20 cellular contexts compared by ENCODE assay signal in genomic region chr19:40147338-40147692, GRCh38. TPM values are rescaled to one million over a fixed set of nuclear protein-coding genes. Genes with fewer than 3 reads are reported as not detected.
DNase-seq lines count a peak whose midpoint lies in the region; ATAC-seq and TF ChIP-seq lines count a peak whose summit lies in the region.
"Had no signal": no experiment of that assay in that cellular context is flagged by ENCODE, and none has a peak within 500 bp of the region (broad histone marks: within the 10 kb centered on the region; RNA-seq: fewer than 3 reads in every experiment).

No MANE protein-coding gene starts in this region.

- WGBS in mesenchymal stem cell = 90% methylated on average over 2 of the region's 2 CpGs

- H3K23ac ChIP-seq in mesenchymal stem cell (ENCODE audit: low read length in 2 of 2) = peak overlapping the region in 1 of 2 experiments; percentile 72

- no peak overlapping the region for H3K4me2 ChIP-seq in mesenchymal stem cell (ENCODE audit: low read length, poor library complexity, severe bottlenecking)
- H3K4me2 ChIP-seq: hepatocyte had no signal

- H3K4me1 Mint-ChIP-seq in activated T-helper 17 cell treated with anti-CD3 and anti-CD28 coated beads, Interleukin-2, amount 50 U/mL, for 72 hours = peaks cover 11% of the 10 kb centered on the region

- peak; percentile 3 for ATAC-seq in activated T-helper 17 cell treated with anti-CD3 and anti-CD28 coated beads, Interleukin-2, amount 50 U/mL, for 72 hours (replicated peaks)
- ATAC-seq in HG03460 (IDR thresholded peaks at IDR 0.05; ENCODE audit: unreplicated experiment) = no peak
- ATAC-seq: T-helper 17 cell had no signal

- peak overlapping the region in 1 of 2 experiments; percentile 86 for H3K14ac ChIP-seq in mesenchymal stem cell (ENCODE audit: low read length in 2 of 2)

- no peak overlapping the region for H3K27ac ChIP-seq in HEK293 (ENCODE audit: extremely low read depth, low read depth, low read length)
- H3K27ac ChIP-seq in mesenchymal stem cell (ENCODE audit: low read length, poor library complexity, severe bottlenecking) = no peak overlapping the region
- H3K27ac ChIP-seq in caudate nucleus (ENCODE audit: low read depth, low read length) = no peak overlapping the region
- H3K27ac ChIP-seq: hepatocyte, neutrophil, right lobe of liver had no signal

- peak overlapping the region; percentile 73 for H4K91ac ChIP-seq in mesenchymal stem cell (ENCODE audit: low read length)

- H3K4me1 ChIP-seq in HEK293 (ENCODE audit: control insufficient read depth, insufficient read depth, low read length) = no peaks in the 10 kb centered on the region; the same call in 1 of the 2 replicates
- H3K4me1 ChIP-seq in mesenchymal stem cell (ENCODE audit: control insufficient read depth, insufficient read depth, low read depth, low read length) = peaks cover 8% of the 10 kb centered on the region
- H3K4me1 ChIP-seq: right lobe of liver had no signal

- H3K9ac ChIP-seq in mesenchymal stem cell (ENCODE audit: low read length) = peak overlapping the region; percentile 92

- no peak overlapping the region for H2BK15ac ChIP-seq in mesenchymal stem cell (ENCODE audit: low read depth, poor library complexity, severe bottlenecking)

- peak overlapping the region in 1 of 2 experiments; percentile 95 for H2BK12ac ChIP-seq in mesenchymal stem cell (ENCODE audit: low read length in 2 of 2)

- peak overlapping the region in 1 of 2 experiments; percentile 82 for H3K4ac ChIP-seq in mesenchymal stem cell (ENCODE audit: low read depth in 1 of 2, low read length in 2 of 2)

- DNase-seq in AG10803 (ENCODE audit: low read depth) (no peak), mesenchymal stem cell (no peak), foreskin melanocyte (no peak), caudate nucleus (lab: John Stamatoyannopoulos, UW) (no peak)
- DNase-seq in activated naive CD4-positive, alpha-beta T cell treated with Interleukin-2 at 50 U/mL for 16 hours = no peak
- DNase-seq: CD4-positive, CD25-positive, alpha-beta regulatory T cell; NCI-H1417; NCI-H2171 treated with DMSO at 0.1 percent for 48 hours; Right ventricle myocardium superior; stimulated activated CD4-positive, alpha-beta T cell treated with anti-CD3 and anti-CD28 coated beads, Interleukin-2, amount 100 ng/mL, for 24 hours; substantia nigra; T-helper 17 cell had no signal

- no peaks in the 10 kb centered on the region for H3K9me3 Mint-ChIP-seq in activated T-helper 17 cell treated with anti-CD3 and anti-CD28 coated beads, Interleukin-2, amount 50 U/mL, for 72 hours
- H3K9me3 Mint-ChIP-seq: activated naive CD4-positive, alpha-beta T cell treated with anti-CD3 and anti-CD28 coated beads for 36 hours; brain; CD4-positive, CD25-positive, alpha-beta regulatory T cell had no signal

- H3K79me1 ChIP-seq in mesenchymal stem cell (replicated peaks; ENCODE audit: low read length, poor library complexity, severe bottlenecking) = no peaks in the 10 kb centered on the region

- H2AK5ac ChIP-seq in mesenchymal stem cell (ENCODE audit: low read length, severe bottlenecking) = no peak overlapping the region

- H3K4me3 ChIP-seq in AG10803 (ENCODE audit: low read length) (peak overlapping the region; percentile 71), HEK293 (ENCODE audit: low read depth, low read length) (no peak overlapping the region), mesenchymal stem cell (ENCODE audit: insufficient read depth in 1 of 2, low read depth in 1 of 2, low read length in 2 of 2) (peak overlapping the region in 1 of 2 experiments; percentile 87)
- H3K4me3 ChIP-seq: hepatocyte, right lobe of liver had no signal

- CTCF ChIA-PET in HEK293 (lab: Yijun Ruan, JAX) = interaction anchor here (0.7 to 1.3 kb wide), 7 partner anchors 8 to 503 kb away, joined by 3 to 8 read pairs (median 4); no protein-coding TSS in a partner anchor

- H3K9me3 ChIP-seq in HEK293 (ENCODE audit: control insufficient read depth, insufficient read depth, low read depth, low read length) = no peaks in the 10 kb centered on the region; the same call in 1 of the 2 replicates
- H3K9me3 ChIP-seq in mesenchymal stem cell (ENCODE audit: control insufficient read depth, low read length) = no peaks in the 10 kb centered on the region
- H3K9me3 ChIP-seq: neutrophil, right lobe of liver had no signal

- no peak overlapping the region for H3K4me3 Mint-ChIP-seq in activated T-helper 17 cell treated with anti-CD3 and anti-CD28 coated beads, Interleukin-2, amount 50 U/mL, for 72 hours
- H3K4me3 Mint-ChIP-seq: activated naive CD4-positive, alpha-beta T cell treated with anti-CD3 and anti-CD28 coated beads for 36 hours; CD4-positive, CD25-positive, alpha-beta regulatory T cell; T-helper 17 cell had no signal

- no peaks in the 10 kb centered on the region; a peak in 1 of 3 replicates for H3K36me3 ChIP-seq in HEK293 (ENCODE audit: control insufficient read depth in 2 of 2, insufficient read depth in 1 of 2, low read length in 2 of 2)
- H3K36me3 ChIP-seq in mesenchymal stem cell (ENCODE audit: control insufficient read depth in 1 of 2, insufficient read depth in 2 of 2, low read depth in 1 of 2, low read length in 2 of 2) = no peaks in the 10 kb centered on the region
- H3K36me3 ChIP-seq: neutrophil, right lobe of liver had no signal

- TF ChIP-seq CTCF in AG10803 (conservative IDR thresholded peaks at IDR 0.05; ENCODE audit: low read length) (no peak), HEK293 (tag by site-specific recombination; IDR thresholded peaks at IDR 0.05) (no peak)

- no peak overlapping the region for H2BK5ac ChIP-seq in mesenchymal stem cell (ENCODE audit: low read depth, low read length, poor library complexity, severe bottlenecking)

- no peaks in the 10 kb centered on the region for H3K36me3 Mint-ChIP-seq in activated T-helper 17 cell treated with anti-CD3 and anti-CD28 coated beads, Interleukin-2, amount 50 U/mL, for 72 hours (ENCODE audit: low read depth)
- H3K36me3 Mint-ChIP-seq: brain; CD4-positive, CD25-positive, alpha-beta regulatory T cell had no signal

- POLR2A ChIA-PET in HEK293 (lab: Yijun Ruan, JAX) = no interaction called here

- peak overlapping the region; percentile 45 for H4K8ac ChIP-seq in mesenchymal stem cell (ENCODE audit: low read length)

- H3K27me3 ChIP-seq in mesenchymal stem cell (ENCODE audit: control insufficient read depth in 1 of 2, insufficient read depth in 1 of 2, low read length in 2 of 2) = no peaks in the 10 kb centered on the region
- H3K27me3 ChIP-seq: hepatocyte, right lobe of liver had no signal

- H3K27ac Mint-ChIP-seq in activated T-helper 17 cell treated with anti-CD3 and anti-CD28 coated beads, Interleukin-2, amount 50 U/mL, for 72 hours = no peak overlapping the region
- H3K27ac Mint-ChIP-seq: activated naive CD4-positive, alpha-beta T cell treated with anti-CD3 and anti-CD28 coated beads for 36 hours; T-helper 17 cell had no signal

- no peak overlapping the region for H2BK120ac ChIP-seq in mesenchymal stem cell (ENCODE audit: low read depth, low read length)

- H3K27me3 Mint-ChIP-seq in activated T-helper 17 cell treated with anti-CD3 and anti-CD28 coated beads, Interleukin-2, amount 50 U/mL, for 72 hours = no peaks in the 10 kb centered on the region
- H3K27me3 Mint-ChIP-seq: CD4-positive, CD25-positive, alpha-beta regulatory T cell; T-helper 17 cell had no signal

- no peak overlapping the region for H2AFZ ChIP-seq in mesenchymal stem cell (ENCODE audit: low read depth, low read length)
- H2AFZ ChIP-seq: hepatocyte had no signal

- peak overlapping the region in 1 of 2 experiments; percentile 82 for H3K18ac ChIP-seq in mesenchymal stem cell (ENCODE audit: low read depth in 1 of 2, low read length in 2 of 2)

TF ChIP-seq in HEK293, 187 proteins besides CTCF, POLR2A, EP300 and RAD21:
- TF ChIP-seq ZNF280D (tag by site-specific recombination; IDR thresholded peaks at IDR 0.05) = 0 out of 2 replicates have a peak, but pooled peaks have one; percentile 34
- no peak for TF ChIP-seq ZXDB (tag by site-specific recombination; IDR thresholded peaks at IDR 0.05)
- TF ChIP-seq ZNF335 (tag by site-specific recombination; conservative IDR thresholded peaks at IDR 0.05) = peak; percentile 83

RNA-seq across cellular contexts. Expression of gene MAP3K10, which starts 43.9 kb away (rescaled TPM):
- 10 to 100 TPM; 11.1 to 12.9 TPM for total RNA-seq in activated T-helper 17 cell treated with anti-CD3 and anti-CD28 coated beads, Interleukin-2, amount 50 U/mL, for 72 hours
- 5.2 TPM for polyA plus RNA-seq in mesenchymal stem cell (2013, experiment 1 of 2)
- 4.8 TPM for polyA plus RNA-seq in mesenchymal stem cell (2013, experiment 2 of 2)

RNA-seq across cellular contexts. Expression of gene ZNF780A, which starts 56.6 kb away (rescaled TPM):
- 10 to 100 TPM; 12.6 to 25.3 TPM for total RNA-seq in activated T-helper 17 cell treated with anti-CD3 and anti-CD28 coated beads, Interleukin-2, amount 50 U/mL, for 72 hours
- polyA plus RNA-seq in mesenchymal stem cell (2013, experiment 1 of 2) = 14.6 TPM
- polyA plus RNA-seq in mesenchymal stem cell (2013, experiment 2 of 2) = 16.6 TPM
